Comparison of ENCODE assay signal across 12 cellular contexts in the genomic region with DNA sequence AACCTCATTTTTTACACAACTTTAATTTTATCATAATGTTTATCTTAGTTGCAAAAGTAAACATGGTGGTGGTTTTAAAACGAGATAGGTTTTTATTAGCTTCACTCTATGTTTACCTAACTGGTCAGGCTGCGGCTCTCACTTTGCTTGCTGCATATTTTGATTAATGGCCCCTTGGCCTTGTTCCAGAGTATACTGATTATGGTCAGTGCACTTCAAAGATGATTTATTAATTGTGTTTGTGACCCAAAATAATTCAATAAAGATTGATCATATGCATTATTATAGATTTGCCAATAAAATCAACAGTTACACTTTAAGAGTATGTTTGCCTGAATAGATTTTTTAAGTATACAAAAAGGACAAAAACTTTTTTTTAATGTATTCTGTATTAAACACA.
DNase-seq lines count a peak whose midpoint lies in the region; ATAC-seq and TF ChIP-seq lines count a peak whose summit lies in the region.
"Had no signal": no experiment of that assay in that cellular context is flagged by ENCODE, and none has a peak within 500 bp of the region (broad histone marks: within the 10 kb centered on the region; RNA-seq: fewer than 3 reads in every experiment).

No MANE protein-coding gene starts in this region.

- DNase-seq in Daoy (ENCODE audit: low read depth) (peak; percentile 56), NCI-H146 (lab: John Stamatoyannopoulos, UW) (peak; percentile 82), left kidney (ENCODE audit: low read depth, low spot score) (peak; percentile 68), inferior parietal cortex (ENCODE audit: extremely low spot score) (no peak)
- no peak for DNase-seq in activated effector memory CD4-positive, alpha-beta T cell treated with anti-CD3 and anti-CD28 coated beads, Interleukin-2, amount 50 U/mL, for 16 hours
- DNase-seq: activated CD4-positive, alpha-beta T cell treated with anti-CD3 and anti-CD28 coated beads for 36 hours; activated naive CD4-positive, alpha-beta T cell treated with Interleukin-2 at 50 U/mL for 16 hours; C1 segment of cervical spinal cord; NCI-H1694 had no signal

- ATAC-seq in SK-N-SH treated with all-trans-retinoic acid at 6 μM for 48 hours: no peak
- no peak for ATAC-seq in GM18498 (IDR thresholded peaks at IDR 0.05; ENCODE audit: unreplicated experiment)
- ATAC-seq in HG03280 (IDR thresholded peaks at IDR 0.05; ENCODE audit: unreplicated experiment): no peak
- ATAC-seq: activated CD4-positive, alpha-beta T cell treated with anti-CD3 and anti-CD28 coated beads for 36 hours had no signal

TF ChIP-seq in SK-N-SH treated with all-trans-retinoic acid at 6 μM for 48 hours, 23 proteins besides CTCF, POLR2A, EP300 and RAD21:
- TF ChIP-seq GLIS3 (CRISPR knock-in tag; IDR thresholded peaks at IDR 0.05) (no peak), ISL1 (CRISPR knock-in tag; IDR thresholded peaks at IDR 0.05) (peak; percentile 65), TOX (CRISPR knock-in tag; IDR thresholded peaks at IDR 0.05; ENCODE audit: borderline replicate concordance) (no peak)
TF ChIP-seq in SK-N-SH treated with all-trans-retinoic acid at 6 μM for 48 hours: peak in this region for 1.

Comparison
In these comparisons a context has a peak if more than half of its experiments do, and no peak if none do; other contexts are left out.
1. DNase-seq: peak in Daoy (single experiment), NCI-H146 (single experiment) and left kidney (single experiment); none in inferior parietal cortex (single experiment) and activated effector memory CD4-positive, alpha-beta T cell treated with anti-CD3 and anti-CD28 coated beads, Interleukin-2, amount 50 U/mL, for 16 hours (single experiment).